22 cellular contexts compared by ENCODE assay signal in the genomic region with DNA sequence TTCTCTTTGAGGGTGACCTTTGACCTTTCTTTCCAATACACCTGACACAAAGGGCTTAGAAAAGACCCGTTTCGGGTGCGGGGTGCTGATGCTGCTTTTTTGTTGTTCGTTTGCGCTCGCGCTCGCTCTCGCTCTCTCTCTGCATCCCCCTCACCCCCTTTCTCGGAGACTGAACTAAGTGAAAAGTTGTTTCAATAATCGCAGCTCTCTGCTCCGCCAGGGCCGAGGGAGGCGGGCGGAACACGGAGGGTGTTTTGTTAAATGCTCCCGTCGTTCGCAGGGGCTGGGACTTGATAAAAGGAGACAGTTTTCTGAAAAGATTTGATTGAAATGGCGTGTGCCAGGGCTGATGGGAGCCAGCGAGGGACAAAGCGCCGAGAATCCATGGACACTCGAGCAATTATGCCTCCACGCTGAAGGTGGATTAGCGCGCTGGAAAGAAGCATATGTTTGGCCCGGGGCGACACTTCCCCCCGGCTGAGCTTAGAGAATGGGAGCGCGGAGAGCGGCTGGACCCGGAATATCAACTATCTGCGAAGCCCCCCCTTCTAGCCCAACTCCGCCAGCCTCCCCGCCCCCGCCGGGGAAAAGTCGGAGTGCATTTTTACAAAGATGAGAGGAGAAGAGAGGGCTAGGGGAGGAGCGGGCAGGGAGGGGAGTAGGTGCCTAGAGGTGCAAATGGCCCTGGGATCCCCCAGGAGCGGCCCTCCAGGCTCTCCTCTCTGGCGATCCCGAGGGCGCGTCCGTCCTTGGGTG. TPM values are rescaled to one million over a fixed set of nuclear protein-coding genes. Genes with fewer than 3 reads are reported as not detected.
DNase-seq lines count a peak whose midpoint lies in the region; ATAC-seq lines count a peak whose summit lies in the region.
"Had no signal": no experiment of that assay in that cellular context is flagged by ENCODE, and none has a peak within 500 bp of the region (broad histone marks: within the 10 kb centered on the region; RNA-seq: fewer than 3 reads in every experiment).

No MANE protein-coding gene starts in this region.

- CTCF ChIA-PET in activated naive CD4-positive, alpha-beta T cell treated with anti-CD3 and anti-CD28 coated beads, Interleukin-2, amount 10 ng/mL, durations not matched to agents 7 days and 5 days (lab: Charles Lee) = no interaction called here

- H3K4me2 ChIP-seq in mesenchymal stem cell (ENCODE audit: low read length, poor library complexity, severe bottlenecking) = peak overlapping the region; percentile 66

- H3K4me3 ChIP-seq in mesenchymal stem cell (ENCODE audit: insufficient read depth in 1 of 2, low read depth in 1 of 2, low read length in 2 of 2) = no peak overlapping the region
- H3K4me3 ChIP-seq: colonic mucosa had no signal

- H3K4me3 Mint-ChIP-seq in activated naive CD4-positive, alpha-beta T cell treated with anti-CD3 and anti-CD28 coated beads, Interleukin-2, amount 10 ng/mL, durations not matched to agents 7 days and 5 days = no peak overlapping the region
- no peak overlapping the region for H3K4me3 Mint-ChIP-seq in central memory CD8-positive, alpha-beta T cell
- peak overlapping the region in 1 of 2 donors; percentile 21 for H3K4me3 Mint-ChIP-seq in stimulated activated naive B cell treated with anti-CD40 and anti-IgM and Interleukin-4, amounts not matched to agents 10 μg/mL and 1 μg/mL and 100 μg/mL, for 72 hours
- peak overlapping the region in 1 of 10 donors; percentile 13 for H3K4me3 Mint-ChIP-seq in naive thymus-derived CD8-positive, alpha-beta T cell
- H3K4me3 Mint-ChIP-seq: activated CD4-positive, alpha-beta memory T cell treated with anti-CD3 and anti-CD28 coated beads for 36 hours; activated T-helper 17 cell treated with anti-CD3 and anti-CD28 coated beads, Interleukin-2, amount 50 U/mL, for 72 hours; CD4-positive, alpha-beta T cell had no signal

- peaks cover 9% of the 10 kb centered on the region for H3K9me3 Mint-ChIP-seq in activated naive CD4-positive, alpha-beta T cell treated with anti-CD3 and anti-CD28 coated beads, Interleukin-2, amount 10 ng/mL, durations not matched to agents 7 days and 5 days
- H3K9me3 Mint-ChIP-seq in central memory CD8-positive, alpha-beta T cell = peaks cover 6% of the 10 kb centered on the region
- peaks cover 7 to 11% of the 10 kb centered on the region in 2 donors for H3K9me3 Mint-ChIP-seq in stimulated activated naive B cell treated with anti-CD40 and anti-IgM and Interleukin-4, amounts not matched to agents 10 μg/mL and 1 μg/mL and 100 μg/mL, for 72 hours
- peaks cover 0 to 92% (median 32%) of the 10 kb centered on the region in 9 donors for H3K9me3 Mint-ChIP-seq in naive thymus-derived CD8-positive, alpha-beta T cell

- no peak overlapping the region for H2BK12ac ChIP-seq in mesenchymal stem cell (ENCODE audit: low read length in 2 of 2)

- 2% methylated on average over 41 of the region's 47 CpGs for WGBS in mesenchymal stem cell

- peaks cover 14% of the 10 kb centered on the region for H3K36me3 Mint-ChIP-seq in activated naive CD4-positive, alpha-beta T cell treated with anti-CD3 and anti-CD28 coated beads, Interleukin-2, amount 10 ng/mL, durations not matched to agents 7 days and 5 days
- H3K36me3 Mint-ChIP-seq in central memory CD8-positive, alpha-beta T cell (ENCODE audit: insufficient read depth) = peaks cover 10% of the 10 kb centered on the region
- H3K36me3 Mint-ChIP-seq in stimulated activated naive B cell treated with anti-CD40 and anti-IgM and Interleukin-4, amounts not matched to agents 10 μg/mL and 1 μg/mL and 100 μg/mL, for 72 hours = peaks cover 9 to 10% of the 10 kb centered on the region in 2 donors
- H3K36me3 Mint-ChIP-seq in naive thymus-derived CD8-positive, alpha-beta T cell = peaks cover 18 to 53% (median 19%) of the 10 kb centered on the region in 3 donors

- H2BK15ac ChIP-seq in mesenchymal stem cell (ENCODE audit: low read depth, poor library complexity, severe bottlenecking) = no peak overlapping the region

- ATAC-seq in central memory CD8-positive, alpha-beta T cell (replicated peaks; ENCODE audit: extremely low read depth, poor library complexity, severe bottlenecking) = no peak
- ATAC-seq in stimulated activated naive B cell treated with anti-CD40 and anti-IgM and Interleukin-4, amounts not matched to agents 10 μg/mL and 1 μg/mL and 100 μg/mL, for 72 hours (replicated peaks) = no peak
- ATAC-seq in naive thymus-derived CD8-positive, alpha-beta T cell = no peak
- ATAC-seq: activated T-helper 17 cell treated with anti-CD3 and anti-CD28 coated beads, Interleukin-2, amount 50 U/mL, for 72 hours; HCT116; stimulated activated naive CD8-positive, alpha-beta T cell treated with anti-CD3 and anti-CD28 coated beads, Interleukin-15, Interleukin-2, amounts not matched to agents 100 U/mL and 50 U/mL, for 24 hours had no signal

- H2AK5ac ChIP-seq in mesenchymal stem cell (ENCODE audit: low read length, severe bottlenecking) = no peak overlapping the region

- no peak overlapping the region for H3K23ac ChIP-seq in mesenchymal stem cell (ENCODE audit: low read length in 2 of 2)

- no peaks in the 10 kb centered on the region for H3K4me1 Mint-ChIP-seq in activated naive CD4-positive, alpha-beta T cell treated with anti-CD3 and anti-CD28 coated beads, Interleukin-2, amount 10 ng/mL, durations not matched to agents 7 days and 5 days
- H3K4me1 Mint-ChIP-seq in central memory CD8-positive, alpha-beta T cell = no peaks in the 10 kb centered on the region
- H3K4me1 Mint-ChIP-seq in stimulated activated naive B cell treated with anti-CD40 and anti-IgM and Interleukin-4, amounts not matched to agents 10 μg/mL and 1 μg/mL and 100 μg/mL, for 72 hours = peaks cover 3 to 6% of the 10 kb centered on the region in 2 donors
- H3K4me1 Mint-ChIP-seq in naive thymus-derived CD8-positive, alpha-beta T cell = peaks cover 3 to 6% (median 5%) of the 10 kb centered on the region in 4 donors
- H3K4me1 Mint-ChIP-seq: activated T-helper 17 cell treated with anti-CD3 and anti-CD28 coated beads, Interleukin-2, amount 50 U/mL, for 72 hours had no signal

- H3K27me3 ChIP-seq in mesenchymal stem cell (ENCODE audit: control insufficient read depth in 1 of 2, insufficient read depth in 1 of 2, low read length in 2 of 2) = peaks cover 98 to 100% of the 10 kb centered on the region in 2 experiments

- H3K9ac ChIP-seq in mesenchymal stem cell (ENCODE audit: low read length) = no peak overlapping the region

- peak overlapping the region; percentile 68 for H3K27ac Mint-ChIP-seq in activated naive CD4-positive, alpha-beta T cell treated with anti-CD3 and anti-CD28 coated beads, Interleukin-2, amount 10 ng/mL, durations not matched to agents 7 days and 5 days
- peak overlapping the region; percentile 54 for H3K27ac Mint-ChIP-seq in central memory CD8-positive, alpha-beta T cell (ENCODE audit: low read depth)
- peak overlapping the region; percentile 79 for H3K27ac Mint-ChIP-seq in stimulated activated naive B cell treated with anti-CD40 and anti-IgM and Interleukin-4, amounts not matched to agents 10 μg/mL and 1 μg/mL and 100 μg/mL, for 72 hours
- peak overlapping the region in 3 of 10 donors; percentile 47 to 73 (median 57) for H3K27ac Mint-ChIP-seq in naive thymus-derived CD8-positive, alpha-beta T cell
- H3K27ac Mint-ChIP-seq: activated CD4-positive, alpha-beta memory T cell treated with anti-CD3 and anti-CD28 coated beads for 36 hours; activated T-helper 17 cell treated with anti-CD3 and anti-CD28 coated beads, Interleukin-2, amount 50 U/mL, for 72 hours; CD4-positive, alpha-beta T cell had no signal

- H3K18ac ChIP-seq in mesenchymal stem cell (ENCODE audit: low read depth in 1 of 2, low read length in 2 of 2) = no peak overlapping the region

- no peak overlapping the region for H2BK120ac ChIP-seq in mesenchymal stem cell (ENCODE audit: low read depth, low read length)

- peaks cover 10% of the 10 kb centered on the region for H3K9me3 ChIP-seq in mesenchymal stem cell (ENCODE audit: control insufficient read depth, low read length)
- H3K9me3 ChIP-seq: colonic mucosa had no signal

- DNase-seq in activated naive CD4-positive, alpha-beta T cell treated with anti-CD3 and anti-CD28 coated beads, Interleukin-2, amount 10 ng/mL, durations not matched to agents 7 days and 5 days = no peak
- DNase-seq in activated naive CD4-positive, alpha-beta T cell treated with anti-CD3 and anti-CD28 coated beads, Interleukin-2, amount 50 U/mL, for 16 hours = no peak
- DNase-seq in central memory CD8-positive, alpha-beta T cell (ENCODE audit: low spot score in 2 of 2) = no peak
- DNase-seq in mesenchymal stem cell (no peak), iPS-NIHi11 (ENCODE audit: low spot score) (no peak), NCI-H2029 (lab: John Stamatoyannopoulos, UW) (no peak)
- no peak for DNase-seq in stimulated activated naive B cell treated with anti-CD40 and anti-IgM and Interleukin-4, amounts not matched to agents 10 μg/mL and 1 μg/mL and 100 μg/mL, for 72 hours
- no peak for DNase-seq in naive thymus-derived CD8-positive, alpha-beta T cell
- DNase-seq: ACHN; activated CD4-positive, alpha-beta memory T cell treated with anti-CD3 and anti-CD28 coated beads for 36 hours; amniotic stem cell; CD4-positive, alpha-beta T cell; colonic mucosa; DMS79; kidney; NCI-H2081 treated with DMSO at 0.1 percent for 48 hours; NCI-H69; posterior cingulate gyrus; stimulated activated naive CD8-positive, alpha-beta T cell treated with anti-CD3 and anti-CD28 coated beads, Interleukin-15, Interleukin-2, amounts not matched to agents 100 U/mL and 50 U/mL, for 24 hours had no signal

- H3K36me3 ChIP-seq in mesenchymal stem cell (ENCODE audit: control insufficient read depth in 1 of 2, insufficient read depth in 2 of 2, low read depth in 1 of 2, low read length in 2 of 2) = no peaks in the 10 kb centered on the region
- H3K36me3 ChIP-seq: colonic mucosa had no signal

- H3K14ac ChIP-seq in mesenchymal stem cell (ENCODE audit: low read length in 2 of 2) = no peak overlapping the region

- peaks cover 9% of the 10 kb centered on the region for H3K4me1 ChIP-seq in mesenchymal stem cell (ENCODE audit: control insufficient read depth, insufficient read depth, low read depth, low read length)
- H3K4me1 ChIP-seq: colonic mucosa had no signal

- no peak overlapping the region for H2AFZ ChIP-seq in mesenchymal stem cell (ENCODE audit: low read depth, low read length)

- no peak overlapping the region for H4K8ac ChIP-seq in mesenchymal stem cell (ENCODE audit: low read length)

- no peak overlapping the region for H3K4ac ChIP-seq in mesenchymal stem cell (ENCODE audit: low read depth in 1 of 2, low read length in 2 of 2)

- no peak overlapping the region for H2BK5ac ChIP-seq in mesenchymal stem cell (ENCODE audit: low read depth, low read length, poor library complexity, severe bottlenecking)

- no peaks in the 10 kb centered on the region for H3K79me1 ChIP-seq in mesenchymal stem cell (replicated peaks; ENCODE audit: low read length, poor library complexity, severe bottlenecking)

- no peak overlapping the region for H4K91ac ChIP-seq in mesenchymal stem cell (ENCODE audit: low read length)

- peaks cover 93% of the 10 kb centered on the region for H3K27me3 Mint-ChIP-seq in activated naive CD4-positive, alpha-beta T cell treated with anti-CD3 and anti-CD28 coated beads, Interleukin-2, amount 10 ng/mL, durations not matched to agents 7 days and 5 days
- peaks cover 99% of the 10 kb centered on the region for H3K27me3 Mint-ChIP-seq in central memory CD8-positive, alpha-beta T cell
- H3K27me3 Mint-ChIP-seq in stimulated activated naive B cell treated with anti-CD40 and anti-IgM and Interleukin-4, amounts not matched to agents 10 μg/mL and 1 μg/mL and 100 μg/mL, for 72 hours = peaks cover 81 to 98% of the 10 kb centered on the region in 2 donors
- H3K27me3 Mint-ChIP-seq in naive thymus-derived CD8-positive, alpha-beta T cell = peaks cover 68 to 100% (median 85%) of the 10 kb centered on the region in 5 donors

- POLR2A ChIA-PET in naive thymus-derived CD8-positive, alpha-beta T cell (lab: Charles Lee) = no interaction called here

- no peak overlapping the region for H3K27ac ChIP-seq in mesenchymal stem cell (ENCODE audit: low read length, poor library complexity, severe bottlenecking)
- H3K27ac ChIP-seq: colonic mucosa had no signal

RNA-seq across cellular contexts. Expression of gene TFAP2A, which starts 25.0 kb away (rescaled TPM):
- 0.17 TPM for polyA plus RNA-seq in mesenchymal stem cell (2013, experiment 1 of 2)
- 0.21 TPM for polyA plus RNA-seq in mesenchymal stem cell (2013, experiment 2 of 2)
- not detected for total RNA-seq in naive thymus-derived CD8-positive, alpha-beta T cell
- not detected for polyA plus RNA-seq in naive thymus-derived CD8-positive, alpha-beta T cell
- total RNA-seq: mononuclear cell had no signal
